In the genomic region with DNA sequence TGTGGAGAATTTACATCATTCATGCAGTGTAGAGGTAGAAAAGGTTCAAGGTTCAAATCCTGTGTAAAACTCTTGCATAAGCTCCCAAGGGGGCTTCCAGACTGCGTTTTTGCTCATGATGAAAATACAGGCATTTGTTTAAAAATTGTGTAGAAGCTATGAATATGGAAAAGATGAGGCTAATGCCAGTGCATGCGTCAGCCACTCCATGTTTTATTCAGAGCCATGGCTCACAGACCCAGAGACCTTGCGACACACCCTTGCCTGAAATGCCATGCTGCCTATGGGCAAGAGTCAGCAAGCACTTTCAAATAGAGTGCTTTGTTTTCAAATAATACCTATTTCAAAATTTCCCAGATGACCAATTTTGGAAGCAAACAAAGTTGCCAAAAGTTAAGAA, we compare ENCODE assay signal across 1 cellular context.
TF ChIP-seq lines count a peak whose summit lies in the region.

No MANE protein-coding gene starts in this region.

TF ChIP-seq in HepG2, 621 proteins besides CTCF, POLR2A, EP300 and RAD21 (continued from another document):
- TF ChIP-seq, protein P1, sequence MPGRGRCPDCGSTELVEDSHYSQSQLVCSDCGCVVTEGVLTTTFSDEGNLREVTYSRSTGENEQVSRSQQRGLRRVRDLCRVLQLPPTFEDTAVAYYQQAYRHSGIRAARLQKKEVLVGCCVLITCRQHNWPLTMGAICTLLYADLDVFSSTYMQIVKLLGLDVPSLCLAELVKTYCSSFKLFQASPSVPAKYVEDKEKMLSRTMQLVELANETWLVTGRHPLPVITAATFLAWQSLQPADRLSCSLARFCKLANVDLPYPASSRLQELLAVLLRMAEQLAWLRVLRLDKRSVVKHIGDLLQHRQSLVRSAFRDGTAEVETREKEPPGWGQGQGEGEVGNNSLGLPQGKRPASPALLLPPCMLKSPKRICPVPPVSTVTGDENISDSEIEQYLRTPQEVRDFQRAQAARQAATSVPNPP (CRISPR knock-in tag; IDR thresholded peaks at IDR 0.05) = no peak
